In the genomic region with DNA sequence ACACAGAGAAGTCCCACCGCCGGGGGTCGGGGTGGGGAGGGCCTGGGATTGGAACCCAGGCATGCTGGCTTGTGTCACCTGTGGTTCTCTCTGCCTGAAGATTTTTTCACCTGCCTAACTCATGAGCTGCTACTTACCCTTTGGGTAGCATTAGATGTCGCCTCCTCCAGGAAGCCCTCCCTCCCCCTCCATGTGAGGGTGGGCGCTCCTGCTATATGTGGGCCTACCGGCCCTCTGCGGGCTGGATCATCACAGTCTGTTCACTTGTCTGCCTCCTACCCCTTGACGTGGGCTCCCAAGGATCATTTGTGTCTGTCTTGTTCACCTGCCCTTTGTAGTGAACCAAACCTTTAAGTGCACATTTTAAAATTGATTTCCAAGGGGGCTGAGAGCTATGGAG, we compare ENCODE assay signal across 9 cellular contexts.
DNase-seq lines count a peak whose midpoint lies in the region; ATAC-seq and TF ChIP-seq lines count a peak whose summit lies in the region.
"Had no signal": no experiment of that assay in that cellular context is flagged by ENCODE, and none has a peak within 500 bp of the region (broad histone marks: within the 10 kb centered on the region; RNA-seq: fewer than 3 reads in every experiment).

No MANE protein-coding gene starts in this region.

- no peak for TF ChIP-seq EP300 in suprapubic skin (IDR thresholded peaks at IDR 0.05)

- H3K9me3 ChIP-seq in heart left ventricle (no peaks in the 10 kb centered on the region), iPS-18a (ENCODE audit: control insufficient read depth, low read depth, low read length) (no peaks in the 10 kb centered on the region), suprapubic skin (no peaks in the 10 kb centered on the region)

- intact Hi-C loops in heart left ventricle (cut with DNase I) (loop anchor here (1.0 to 10.0 kb wide), 7 partner anchors 159 to 383 kb away; partner anchors contain the start of gene MGAT5B (in 3 of the 10)), left ventricle myocardium superior (cut with micrococcal nuclease) (loop anchor here (5.0 kb wide), 1 partner anchor 160 kb away; no protein-coding TSS in a partner anchor), head of caudate nucleus (cut with DNase I) (loop anchor here (2.0 kb wide), 1 partner anchor 161 kb away; no protein-coding TSS in a partner anchor)
- intact Hi-C loops in activated CD4-positive, alpha-beta memory T cell treated with anti-CD3 and anti-CD28 coated beads for 36 hours (cut with micrococcal nuclease) = loop anchor here (1.0 to 5.0 kb wide), 3 partner anchors 161 to 380 kb away; partner anchors contain the start of gene MGAT5B

- ATAC-seq in heart left ventricle (no peak), left ventricle myocardium superior (no peak), HG02623 (IDR thresholded peaks at IDR 0.05; ENCODE audit: unreplicated experiment) (no peak)

- TF ChIP-seq POLR2A in heart left ventricle (IDR thresholded peaks at IDR 0.05) = no peak
- TF ChIP-seq POLR2A in suprapubic skin (IDR thresholded peaks at IDR 0.05) = no peak

- H3K4me1 ChIP-seq in heart left ventricle (peaks cover 0 to 24% (median 12%) of the 10 kb centered on the region in 12 donors), iPS-18a (ENCODE audit: control insufficient read depth, low read depth, low read length) (no peaks in the 10 kb centered on the region), suprapubic skin (peaks cover 13% of the 10 kb centered on the region)

- H3K4me3 ChIP-seq in heart left ventricle (peak overlapping the region in 7 of 12 donors; percentile 60 to 78 (median 69)), iPS-18a (ENCODE audit: low read length) (peak overlapping the region; percentile 46), suprapubic skin (peak overlapping the region; percentile 66)

- DNase-seq in heart left ventricle = no peak
- DNase-seq in left ventricle myocardium superior = no peak
- no peak for DNase-seq in activated CD4-positive, alpha-beta memory T cell treated with anti-CD3 and anti-CD28 coated beads for 36 hours
- DNase-seq in suprapubic skin (ENCODE audit: low spot score in 2 of 2) = no peak
- DNase-seq in NCI-H226 = no peak
- DNase-seq in head of caudate nucleus = no peak

- H3K36me3 ChIP-seq in heart left ventricle (no peaks in the 10 kb centered on the region), iPS-18a (ENCODE audit: control insufficient read depth, low read depth, low read length) (no peaks in the 10 kb centered on the region), suprapubic skin (no peaks in the 10 kb centered on the region)

- H3K9me3 Mint-ChIP-seq in activated CD4-positive, alpha-beta memory T cell treated with anti-CD3 and anti-CD28 coated beads for 36 hours = no peaks in the 10 kb centered on the region

- 41 to 45% (median 41%) methylated on average over 8 of the region's 8 CpGs for WGBS in heart left ventricle, 4 donors
- 29% methylated on average over 7 of the region's 8 CpGs for WGBS in suprapubic skin

- peaks cover 9% of the 10 kb centered on the region for H3K4me1 Mint-ChIP-seq in activated CD4-positive, alpha-beta memory T cell treated with anti-CD3 and anti-CD28 coated beads for 36 hours (ENCODE audit: low read depth)

- no peak overlapping the region for H3K9ac ChIP-seq in iPS-18a (ENCODE audit: low read length)

- TF ChIP-seq CTCF in heart left ventricle (IDR thresholded peaks at IDR 0.05) = no peak
- no peak for TF ChIP-seq CTCF in suprapubic skin (IDR thresholded peaks at IDR 0.05)

- H3K27ac Mint-ChIP-seq in activated CD4-positive, alpha-beta memory T cell treated with anti-CD3 and anti-CD28 coated beads for 36 hours = no peak overlapping the region

- H3K27ac ChIP-seq in heart left ventricle (no peak overlapping the region), iPS-18a (ENCODE audit: low read length) (no peak overlapping the region), suprapubic skin (no peak overlapping the region)
- H3K27ac ChIP-seq: HL-60 had no signal

- H3K27me3 ChIP-seq in heart left ventricle (peaks cover 0 to 7% (median 0%) of the 10 kb centered on the region in 9 donors), iPS-18a (ENCODE audit: control insufficient read depth, insufficient read depth, low read length) (peaks cover 19% of the 10 kb centered on the region), suprapubic skin (no peaks in the 10 kb centered on the region)

- CTCF ChIA-PET in activated CD4-positive, alpha-beta memory T cell treated with anti-CD3 and anti-CD28 coated beads for 36 hours (lab: Charles Lee) = interaction anchor here (0.7 to 2.5 kb wide), 8 partner anchors 13 to 191 kb away, joined by 3 to 38 read pairs (median 4); no protein-coding TSS in a partner anchor

- POLR2A ChIA-PET in activated CD4-positive, alpha-beta memory T cell treated with anti-CD3 and anti-CD28 coated beads for 36 hours (lab: Charles Lee) = no interaction called here

- peak overlapping the region; percentile 50 for H3K4me3 Mint-ChIP-seq in activated CD4-positive, alpha-beta memory T cell treated with anti-CD3 and anti-CD28 coated beads for 36 hours

- H3K36me3 Mint-ChIP-seq in activated CD4-positive, alpha-beta memory T cell treated with anti-CD3 and anti-CD28 coated beads for 36 hours = no peaks in the 10 kb centered on the region

- H3K27me3 Mint-ChIP-seq in activated CD4-positive, alpha-beta memory T cell treated with anti-CD3 and anti-CD28 coated beads for 36 hours = peaks cover 14% of the 10 kb centered on the region
